ENCODE assay signal across 1 cellular context in the genomic region with DNA sequence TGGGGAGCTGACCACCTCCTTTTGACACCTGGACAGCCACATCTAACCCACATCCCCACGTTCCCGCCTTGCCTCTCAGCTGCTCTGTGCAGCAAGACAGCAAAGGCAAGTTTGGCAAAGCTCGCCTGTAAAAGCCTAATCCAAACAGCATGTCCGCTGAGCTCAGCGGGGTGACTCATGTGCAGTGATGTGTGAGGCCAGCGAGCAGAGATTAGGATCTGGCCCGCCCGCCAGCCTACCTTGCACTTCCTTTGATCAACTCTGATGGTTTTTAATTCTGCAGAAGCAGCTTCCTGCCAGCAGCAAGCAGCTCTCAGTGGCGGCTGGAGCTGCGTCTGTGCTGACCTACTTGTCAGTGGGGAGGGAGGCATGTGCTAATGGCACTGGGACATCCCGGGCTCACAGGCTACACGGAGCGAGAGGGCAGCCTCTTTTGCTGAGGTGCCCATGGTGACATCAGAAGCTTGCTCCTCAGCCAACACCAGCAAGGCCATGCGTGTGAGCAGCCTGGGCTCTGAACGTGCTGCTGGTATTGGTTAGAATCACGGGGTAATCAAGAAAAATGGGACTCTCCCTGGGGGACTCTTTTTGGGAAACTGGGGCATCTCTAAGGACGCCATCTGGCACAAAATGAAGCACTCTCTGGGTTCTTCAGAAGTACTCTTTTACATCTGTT.
TF ChIP-seq lines count a peak whose summit lies in the region.

No MANE protein-coding gene starts in this region.

TF ChIP-seq in HEK293, 187 proteins besides CTCF, POLR2A, EP300 and RAD21 (continued from another document and continues in another):
- TF ChIP-seq ZNF513 (tag by site-specific recombination; IDR thresholded peaks at IDR 0.05): no peak
- TF ChIP-seq ZNF202 (tag by site-specific recombination; IDR thresholded peaks at IDR 0.05; ENCODE audit: borderline replicate concordance): no peak
- TF ChIP-seq ZNF10 (tag by site-specific recombination; IDR thresholded peaks at IDR 0.05): no peak
- peak; percentile 98 for TF ChIP-seq ZEB2 (tag by site-specific recombination; IDR thresholded peaks at IDR 0.05)
- peak; percentile 86 for TF ChIP-seq ZNF580 (tag by site-specific recombination; IDR thresholded peaks at IDR 0.05)
- TF ChIP-seq ELK4 (IDR thresholded peaks at IDR 0.05; ENCODE audit: borderline replicate concordance, low read depth, low read length): no peak
- no peak for TF ChIP-seq YY1 (tag by site-specific recombination; IDR thresholded peaks at IDR 0.05)
- no peak for TF ChIP-seq ZNF214 (tag by site-specific recombination; IDR thresholded peaks at IDR 0.05; ENCODE audit: borderline replicate concordance)
- peak; percentile 39; the same call in 1 of the 2 replicates for TF ChIP-seq ZNF423 (tag by site-specific recombination; IDR thresholded peaks at IDR 0.05)
- no peak for TF ChIP-seq ZNF701 (tag by site-specific recombination; IDR thresholded peaks at IDR 0.05)
- TF ChIP-seq ZNF248 (tag by site-specific recombination; IDR thresholded peaks at IDR 0.05): no peak
- TF ChIP-seq ZNF335 (tag by site-specific recombination; conservative IDR thresholded peaks at IDR 0.05): peak; percentile 37; the same call in 1 of the 2 replicates
- no peak for TF ChIP-seq ZNF626 (tag by site-specific recombination; IDR thresholded peaks at IDR 0.05)
- TF ChIP-seq, protein P1, sequence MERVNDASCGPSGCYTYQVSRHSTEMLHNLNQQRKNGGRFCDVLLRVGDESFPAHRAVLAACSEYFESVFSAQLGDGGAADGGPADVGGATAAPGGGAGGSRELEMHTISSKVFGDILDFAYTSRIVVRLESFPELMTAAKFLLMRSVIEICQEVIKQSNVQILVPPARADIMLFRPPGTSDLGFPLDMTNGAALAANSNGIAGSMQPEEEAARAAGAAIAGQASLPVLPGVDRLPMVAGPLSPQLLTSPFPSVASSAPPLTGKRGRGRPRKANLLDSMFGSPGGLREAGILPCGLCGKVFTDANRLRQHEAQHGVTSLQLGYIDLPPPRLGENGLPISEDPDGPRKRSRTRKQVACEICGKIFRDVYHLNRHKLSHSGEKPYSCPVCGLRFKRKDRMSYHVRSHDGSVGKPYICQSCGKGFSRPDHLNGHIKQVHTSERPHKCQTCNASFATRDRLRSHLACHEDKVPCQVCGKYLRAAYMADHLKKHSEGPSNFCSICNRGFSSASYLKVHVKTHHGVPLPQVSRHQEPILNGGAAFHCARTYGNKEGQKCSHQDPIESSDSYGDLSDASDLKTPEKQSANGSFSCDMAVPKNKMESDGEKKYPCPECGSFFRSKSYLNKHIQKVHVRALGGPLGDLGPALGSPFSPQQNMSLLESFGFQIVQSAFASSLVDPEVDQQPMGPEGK (tag by site-specific recombination; IDR thresholded peaks at IDR 0.05): peak; percentile 75
- peak; percentile 73 for TF ChIP-seq SP2 (tag by site-specific recombination; IDR thresholded peaks at IDR 0.05)
- no peak for TF ChIP-seq ZNF16 (tag by site-specific recombination; IDR thresholded peaks at IDR 0.05; ENCODE audit: low read depth)
- TF ChIP-seq GLIS2 (tag by site-specific recombination; IDR thresholded peaks at IDR 0.05): peak; percentile 9; the same call in 1 of the 2 replicates
- TF ChIP-seq ZBTB8A (tag by site-specific recombination; IDR thresholded peaks at IDR 0.05): peak; percentile 77
- TF ChIP-seq ZFP3 (tag by site-specific recombination; IDR thresholded peaks at IDR 0.05; ENCODE audit: low read depth): no peak
- TF ChIP-seq ZNF585B (tag by site-specific recombination; IDR thresholded peaks at IDR 0.05): no peak
- TF ChIP-seq, protein P2, sequence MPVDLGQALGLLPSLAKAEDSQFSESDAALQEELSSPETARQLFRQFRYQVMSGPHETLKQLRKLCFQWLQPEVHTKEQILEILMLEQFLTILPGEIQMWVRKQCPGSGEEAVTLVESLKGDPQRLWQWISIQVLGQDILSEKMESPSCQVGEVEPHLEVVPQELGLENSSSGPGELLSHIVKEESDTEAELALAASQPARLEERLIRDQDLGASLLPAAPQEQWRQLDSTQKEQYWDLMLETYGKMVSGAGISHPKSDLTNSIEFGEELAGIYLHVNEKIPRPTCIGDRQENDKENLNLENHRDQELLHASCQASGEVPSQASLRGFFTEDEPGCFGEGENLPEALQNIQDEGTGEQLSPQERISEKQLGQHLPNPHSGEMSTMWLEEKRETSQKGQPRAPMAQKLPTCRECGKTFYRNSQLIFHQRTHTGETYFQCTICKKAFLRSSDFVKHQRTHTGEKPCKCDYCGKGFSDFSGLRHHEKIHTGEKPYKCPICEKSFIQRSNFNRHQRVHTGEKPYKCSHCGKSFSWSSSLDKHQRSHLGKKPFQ (tag by site-specific recombination; IDR thresholded peaks at IDR 0.05): peak; percentile 72; the same call in 1 of the 2 replicates
- TF ChIP-seq ZNF266 (tag by site-specific recombination; IDR thresholded peaks at IDR 0.05; ENCODE audit: low read depth): no peak
- TF ChIP-seq ZNF146 (tag by site-specific recombination; IDR thresholded peaks at IDR 0.05): 0 out of 2 replicates have a peak, but pooled peaks have one; percentile 24
- TF ChIP-seq BCL11B (tag by site-specific recombination; IDR thresholded peaks at IDR 0.05; ENCODE audit: low read depth): no peak
- peak; percentile 73 for TF ChIP-seq ZBTB21 (tag by site-specific recombination; IDR thresholded peaks at IDR 0.05)
- no peak for TF ChIP-seq ZNF645 (tag by site-specific recombination; IDR thresholded peaks at IDR 0.05)
- peak; percentile 92 for TF ChIP-seq KLF17 (tag by site-specific recombination; IDR thresholded peaks at IDR 0.05)
- no peak for TF ChIP-seq ZNF148 (tag by site-specific recombination; IDR thresholded peaks at IDR 0.05; ENCODE audit: borderline replicate concordance)
- TF ChIP-seq, protein P3, sequence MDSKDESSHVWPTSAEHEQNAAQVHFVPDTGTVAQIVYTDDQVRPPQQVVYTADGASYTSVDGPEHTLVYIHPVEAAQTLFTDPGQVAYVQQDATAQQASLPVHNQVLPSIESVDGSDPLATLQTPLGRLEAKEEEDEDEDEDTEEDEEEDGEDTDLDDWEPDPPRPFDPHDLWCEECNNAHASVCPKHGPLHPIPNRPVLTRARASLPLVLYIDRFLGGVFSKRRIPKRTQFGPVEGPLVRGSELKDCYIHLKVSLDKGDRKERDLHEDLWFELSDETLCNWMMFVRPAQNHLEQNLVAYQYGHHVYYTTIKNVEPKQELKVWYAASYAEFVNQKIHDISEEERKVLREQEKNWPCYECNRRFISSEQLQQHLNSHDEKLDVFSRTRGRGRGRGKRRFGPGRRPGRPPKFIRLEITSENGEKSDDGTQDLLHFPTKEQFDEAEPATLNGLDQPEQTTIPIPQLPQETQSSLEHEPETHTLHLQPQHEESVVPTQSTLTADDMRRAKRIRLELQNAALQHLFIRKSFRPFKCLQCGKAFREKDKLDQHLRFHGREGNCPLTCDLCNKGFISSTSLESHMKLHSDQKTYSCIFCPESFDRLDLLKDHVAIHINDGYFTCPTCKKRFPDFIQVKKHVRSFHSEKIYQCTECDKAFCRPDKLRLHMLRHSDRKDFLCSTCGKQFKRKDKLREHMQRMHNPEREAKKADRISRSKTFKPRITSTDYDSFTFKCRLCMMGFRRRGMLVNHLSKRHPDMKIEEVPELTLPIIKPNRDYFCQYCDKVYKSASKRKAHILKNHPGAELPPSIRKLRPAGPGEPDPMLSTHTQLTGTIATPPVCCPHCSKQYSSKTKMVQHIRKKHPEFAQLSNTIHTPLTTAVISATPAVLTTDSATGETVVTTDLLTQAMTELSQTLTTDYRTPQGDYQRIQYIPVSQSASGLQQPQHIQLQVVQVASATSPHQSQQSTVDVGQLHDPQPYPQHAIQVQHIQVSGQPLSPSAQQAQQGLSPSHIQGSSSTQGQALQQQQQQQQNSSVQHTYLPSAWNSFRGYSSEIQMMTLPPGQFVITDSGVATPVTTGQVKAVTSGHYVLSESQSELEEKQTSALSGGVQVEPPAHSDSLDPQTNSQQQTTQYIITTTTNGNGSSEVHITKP (tag by site-specific recombination; IDR thresholded peaks at IDR 0.05): peak; percentile 5; the same call in 1 of the 2 replicates
- no peak for TF ChIP-seq ZNF530 (tag by site-specific recombination; IDR thresholded peaks at IDR 0.05; ENCODE audit: low read depth)
- no peak for TF ChIP-seq ZNF274 (IDR thresholded peaks at IDR 0.05; ENCODE audit: low read length)
- no peak for TF ChIP-seq ZNF274 (tag by site-specific recombination; IDR thresholded peaks at IDR 0.05; ENCODE audit: borderline replicate concordance)
- 0 out of 2 replicates have a peak, but pooled peaks have one; percentile 25 for TF ChIP-seq KLF9 (tag by site-specific recombination; IDR thresholded peaks at IDR 0.05; ENCODE audit: low read depth)
- TF ChIP-seq ZNF138 (tag by site-specific recombination; IDR thresholded peaks at IDR 0.05; ENCODE audit: borderline replicate concordance): no peak
- TF ChIP-seq ZNF596 (tag by site-specific recombination; IDR thresholded peaks at IDR 0.05): no peak
- TF ChIP-seq MYNN (tag by site-specific recombination; IDR thresholded peaks at IDR 0.05; ENCODE audit: borderline replicate concordance): 0 out of 2 replicates have a peak, but pooled peaks have one; percentile 25
- TF ChIP-seq ZNF19 (tag by site-specific recombination; IDR thresholded peaks at IDR 0.05; ENCODE audit: low read depth): no peak
- TF ChIP-seq ZNF571 (tag by site-specific recombination; IDR thresholded peaks at IDR 0.05): no peak
- TF ChIP-seq ZNF140 (tag by site-specific recombination; IDR thresholded peaks at IDR 0.05): no peak
- TF ChIP-seq ZNF121 (tag by site-specific recombination; IDR thresholded peaks at IDR 0.05): no peak
- TF ChIP-seq ZNF221 (tag by site-specific recombination; IDR thresholded peaks at IDR 0.05; ENCODE audit: borderline replicate concordance): no peak
